Comparison of ENCODE assay signal across 8 cellular contexts in the genomic region with DNA sequence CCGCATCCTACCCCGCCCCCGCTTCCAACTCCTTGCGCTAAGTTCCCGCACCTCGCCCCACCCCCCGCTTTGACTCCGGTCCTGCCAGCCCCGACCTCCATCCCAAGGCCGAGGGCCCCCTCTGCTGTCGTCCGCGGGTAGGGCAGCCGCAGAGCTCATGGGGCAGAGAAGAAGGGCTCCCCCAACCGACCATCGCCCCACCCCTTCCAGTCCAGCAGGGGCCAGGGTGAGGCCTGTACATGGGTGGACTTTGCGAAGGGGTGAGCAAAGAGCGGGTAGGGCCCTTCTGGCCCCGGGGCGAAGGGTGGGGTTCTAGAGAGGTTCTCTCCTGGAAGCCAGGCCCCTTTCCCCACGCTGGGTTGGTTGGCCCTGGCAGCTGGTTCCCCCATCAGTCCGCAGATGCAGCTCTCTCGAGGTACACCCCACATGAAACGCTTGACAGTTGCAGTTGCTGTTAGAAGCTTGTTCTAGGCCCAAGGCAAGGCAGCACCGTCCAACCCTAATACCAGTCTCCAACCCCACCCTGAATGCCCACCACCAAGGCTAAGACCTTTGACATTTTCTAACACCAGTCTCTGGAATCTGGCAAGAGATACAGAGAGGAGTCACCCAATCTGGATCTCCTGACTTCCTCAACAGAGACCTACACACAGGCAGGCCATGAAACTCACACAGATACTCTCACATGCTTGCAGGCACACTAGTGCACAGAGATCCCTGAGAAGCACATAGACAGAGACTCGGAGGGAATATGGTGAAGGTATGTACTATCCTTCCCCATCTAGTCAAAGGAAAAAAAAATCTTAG. TPM values are rescaled to one million over a fixed set of nuclear protein-coding genes. Genes with fewer than 3 reads are reported as not detected.
DNase-seq lines count a peak whose midpoint lies in the region; ATAC-seq and TF ChIP-seq lines count a peak whose summit lies in the region.

No MANE protein-coding gene starts in this region.

- peak overlapping the region; percentile 95; the same call in 1 of the 2 replicates for H3K9ac ChIP-seq in MM.1S (ENCODE audit: low read length)

- WGBS in gastroesophageal sphincter (ENCODE audit: low coverage in 1 of 2), 2 donors = 28 to 100% methylated on average over 1 to 3 of the region's 26 CpGs

- H3K9me2 ChIP-seq in MM.1S (replicated peaks; ENCODE audit: insufficient read depth, low read length) = no peaks in the 10 kb centered on the region

- H3K36me3 ChIP-seq in MM.1S (replicated peaks; ENCODE audit: insufficient read depth, low read length) = no peaks in the 10 kb centered on the region
- H3K36me3 ChIP-seq in SJSA1 = peaks cover 30% of the 10 kb centered on the region
- H3K36me3 ChIP-seq in gastroesophageal sphincter = no peaks in the 10 kb centered on the region
- H3K36me3 ChIP-seq in neutrophil = no peaks in the 10 kb centered on the region

- peak overlapping the region; percentile 97 for H2AFZ ChIP-seq in MM.1S (ENCODE audit: low read length)

- H3K27ac ChIP-seq in MM.1S (ENCODE audit: low read length) = no peak overlapping the region; the same call in 1 of the 2 replicates
- no peak overlapping the region; the same call in 1 of the 2 replicates for H3K27ac ChIP-seq in SJSA1
- H3K27ac ChIP-seq in gastroesophageal sphincter = peak overlapping the region in 3 of 4 donors; percentile 77 to 84 (median 82)
- H3K27ac ChIP-seq in neutrophil = peak overlapping the region; percentile 92

- no peak for TF ChIP-seq POLR2A in gastroesophageal sphincter (IDR thresholded peaks at IDR 0.05)

- TF ChIP-seq EP300 in gastroesophageal sphincter (IDR thresholded peaks at IDR 0.05) = no peak

- no peaks in the 10 kb centered on the region for H3K79me2 ChIP-seq in MM.1S (ENCODE audit: low read length)

- DNase-seq in COLO829 (ENCODE audit: low spot score) (peak; percentile 89), MM.1S (peak; percentile 89), SJSA1 (ENCODE audit: low read depth in 1 of 2, low spot score in 2 of 2) (peak; percentile 91 to 97), stromal cell of bone marrow (ENCODE audit: low read depth) (peak; percentile 81)
- DNase-seq in activated naive CD4-positive, alpha-beta T cell treated with Interleukin-2 at 50 U/mL for 16 hours = peak; percentile 98

- peak; percentile 89 for TF ChIP-seq CTCF in MM.1S (IDR thresholded peaks at IDR 0.05; ENCODE audit: low read length)
- TF ChIP-seq CTCF in gastroesophageal sphincter (IDR thresholded peaks at IDR 0.05) = peak in 3 of 4 experiments; percentile 94 to 99 (median 96)
- TF ChIP-seq CTCF in neutrophil (IDR thresholded peaks at IDR 0.05) = peak; percentile 99

- H3K4me1 ChIP-seq in MM.1S (ENCODE audit: low read length) (no peaks in the 10 kb centered on the region), SJSA1 (replicated peaks) (peaks cover 15% of the 10 kb centered on the region), gastroesophageal sphincter (peaks cover 0 to 21% (median 4%) of the 10 kb centered on the region in 3 donors), neutrophil (ENCODE audit: control insufficient read depth in 1 of 2, insufficient read depth in 1 of 2, low read depth in 1 of 2, low read length in 1 of 2) (peaks cover 9 to 20% of the 10 kb centered on the region in 2 experiments)

- peak overlapping the region; percentile 99; the same call in 1 of the 2 replicates for H3K4me2 ChIP-seq in MM.1S (ENCODE audit: low read depth, low read length)

- H3K27me3 ChIP-seq in MM.1S (replicated peaks; ENCODE audit: insufficient read depth, low read length) (peaks cover 39% of the 10 kb centered on the region), SJSA1 (replicated peaks) (no peaks in the 10 kb centered on the region), gastroesophageal sphincter (peaks cover 11% of the 10 kb centered on the region), neutrophil (peaks cover 5% of the 10 kb centered on the region)

- no peaks in the 10 kb centered on the region for H4K20me1 ChIP-seq in MM.1S (ENCODE audit: insufficient read depth, low read length)

- H3K4me3 ChIP-seq in MM.1S (ENCODE audit: low read length) = peak overlapping the region; percentile 76
- peak overlapping the region; percentile 52 for H3K4me3 ChIP-seq in SJSA1
- peak overlapping the region; percentile 38 to 66 for H3K4me3 ChIP-seq in gastroesophageal sphincter
- H3K4me3 ChIP-seq in neutrophil (ENCODE audit: low read depth in 1 of 2, low read length in 1 of 2) = peak overlapping the region; percentile 88 to 98

- ATAC-seq in GM21825 (IDR thresholded peaks at IDR 0.05; ENCODE audit: unreplicated experiment) (peak; percentile 52), gastroesophageal sphincter (peak; percentile 85)

- H3K9me3 ChIP-seq in MM.1S (replicated peaks; ENCODE audit: insufficient read depth, low read length) (no peaks in the 10 kb centered on the region), SJSA1 (replicated peaks) (no peaks in the 10 kb centered on the region), gastroesophageal sphincter (no peaks in the 10 kb centered on the region), neutrophil (no peaks in the 10 kb centered on the region)

- H3F3A ChIP-seq in MM.1S (ENCODE audit: insufficient read depth, low read length) = no peaks in the 10 kb centered on the region

RNA-seq across cellular contexts. Expression of a gene that starts 25.3 kb away (rescaled TPM):
- 15.4 and 15.8 TPM in 2 replicates for total RNA-seq in SJSA1 (2014; rRNA removed; shearing (Covaris generic))
- 1 to 10 TPM; 1.7 to 6.0 (median 3.2) TPM for total RNA-seq in gastroesophageal sphincter

RNA-seq across cellular contexts. Expression of a gene that starts 26.4 kb away (rescaled TPM):
- total RNA-seq in SJSA1 (2014; rRNA removed; shearing (Covaris generic)) = 40.3 and 64.0 TPM in 2 replicates
- total RNA-seq in gastroesophageal sphincter = 1 to 10 TPM in 2 of 4 donors, under 1 TPM in 1, not detected in 1; 0.27 to 1.6 (median 1.3) TPM

Comparison
In these comparisons a context has a peak if more than half of its experiments do, and no peak if none do; other contexts are left out.
1. H3K27ac ChIP-seq: peak in gastroesophageal sphincter (3 of 4) and neutrophil (single experiment); none in MM.1S (single experiment) and SJSA1 (single experiment).
2. RNA of a gene that starts 26.4 kb away (total RNA-seq): 40.3 to 64.0 TPM in SJSA1; 0.27 to 1.6 TPM in gastroesophageal sphincter; every median in the first group is over 10 times any median in the second.
3. Peak in every context shown above with its lines, with median percentiles within 50 percentile points of each other: DNase-seq, H3K4me3 ChIP-seq and CTCF ChIP-seq.